ENCODE assay signal across 8 cellular contexts in genomic region chr18:23377669-23378469, GRCh38.
DNase-seq lines count a peak whose midpoint lies in the region; ATAC-seq and TF ChIP-seq lines count a peak whose summit lies in the region.

No MANE protein-coding gene starts in this region.

- TF ChIP-seq CTCF in ascending aorta (IDR thresholded peaks at IDR 0.05) = no peak

- H3K4ac ChIP-seq in mesendoderm (ENCODE audit: low read depth, low read length) = no peak overlapping the region

- no peak overlapping the region for H2BK120ac ChIP-seq in mesendoderm (ENCODE audit: low read depth, low read length)

- no peak overlapping the region for H4K8ac ChIP-seq in mesendoderm (ENCODE audit: low read depth, low read length)

- no peak overlapping the region for H2BK5ac ChIP-seq in mesendoderm (ENCODE audit: low read length)

- no peak overlapping the region for H3K18ac ChIP-seq in mesendoderm (ENCODE audit: low read length)

- no peak overlapping the region for H3K56ac ChIP-seq in mesendoderm (ENCODE audit: low read length)

- DNase-seq in ELR (ENCODE audit: low read depth) = peak; percentile 85
- DNase-seq in ascending aorta (ENCODE audit: low spot score in 2 of 2) = no peak
- peak; percentile 46 for DNase-seq in mesendoderm
- DNase-seq in GM19238 (ENCODE audit: insufficient read length, low spot score) = no peak
- no peak for DNase-seq in occipital lobe (lab: John Stamatoyannopoulos, UW)

- no peaks in the 10 kb centered on the region for H3K79me1 ChIP-seq in mesendoderm (ENCODE audit: low read length)

- WGBS in mesendoderm (ENCODE audit: extremely low coverage, insufficient coverage, low lambda C conversion rate) = no CpG with 5 or more reads among the region's 4 CpGs

- H3K36me3 ChIP-seq in ascending aorta (no peaks in the 10 kb centered on the region), mesendoderm (ENCODE audit: control insufficient read depth, insufficient read depth, low read length) (no peaks in the 10 kb centered on the region)

- H3K27ac ChIP-seq in ascending aorta (peak overlapping the region; percentile 80), mesendoderm (ENCODE audit: low read depth, low read length) (no peak overlapping the region)

- intact Hi-C loops in ascending aorta (cut with DNase I) = loop anchor here (2.0 to 5.0 kb wide), 3 partner anchors 19 to 243 kb away; partner anchors contain the start of gene CABLES1

- H2AK5ac ChIP-seq in mesendoderm (ENCODE audit: low read length) = no peak overlapping the region

- H3K23ac ChIP-seq in mesendoderm (ENCODE audit: low read length) = no peak overlapping the region

- ATAC-seq in HG02759 (IDR thresholded peaks at IDR 0.05; ENCODE audit: unreplicated experiment) (peak; percentile 76), HG03097 (IDR thresholded peaks at IDR 0.05; ENCODE audit: low FRiP score, unreplicated experiment) (no peak), HG03520 (IDR thresholded peaks at IDR 0.05; ENCODE audit: unreplicated experiment) (no peak)

- H3K9me3 ChIP-seq in ascending aorta = no peaks in the 10 kb centered on the region

- H3K27me3 ChIP-seq in ascending aorta (no peaks in the 10 kb centered on the region), mesendoderm (ENCODE audit: insufficient read depth, low read length, poor library complexity) (no peaks in the 10 kb centered on the region)

- no peak overlapping the region for H3K9ac ChIP-seq in mesendoderm (ENCODE audit: low read length)

- H3K79me2 ChIP-seq in mesendoderm (ENCODE audit: control insufficient read depth, insufficient read depth, low read length) = no peaks in the 10 kb centered on the region

- H3K4me2 ChIP-seq in mesendoderm (ENCODE audit: low read length) = no peak overlapping the region

- no peak overlapping the region for H4K5ac ChIP-seq in mesendoderm (ENCODE audit: low read length)

- H3K4me1 ChIP-seq in ascending aorta = peaks cover 8 to 25% of the 10 kb centered on the region in 2 donors
- no peaks in the 10 kb centered on the region for H3K4me1 ChIP-seq in mesendoderm (ENCODE audit: control insufficient read depth, low read depth, low read length)

- H2BK15ac ChIP-seq in mesendoderm (replicated peaks; ENCODE audit: low read depth) = no peak overlapping the region

- H3K4me3 ChIP-seq in ascending aorta (no peak overlapping the region), mesendoderm (ENCODE audit: low read length) (no peak overlapping the region)

Comparison
In these comparisons a context has a peak if more than half of its experiments do, and no peak if none do; other contexts are left out.
1. DNase-seq: peak in ELR (single experiment) and mesendoderm (single experiment); none in ascending aorta (0 of 2), GM19238 (single experiment) and occipital lobe (single experiment).